9 cellular contexts compared by ENCODE assay signal in the genomic region with DNA sequence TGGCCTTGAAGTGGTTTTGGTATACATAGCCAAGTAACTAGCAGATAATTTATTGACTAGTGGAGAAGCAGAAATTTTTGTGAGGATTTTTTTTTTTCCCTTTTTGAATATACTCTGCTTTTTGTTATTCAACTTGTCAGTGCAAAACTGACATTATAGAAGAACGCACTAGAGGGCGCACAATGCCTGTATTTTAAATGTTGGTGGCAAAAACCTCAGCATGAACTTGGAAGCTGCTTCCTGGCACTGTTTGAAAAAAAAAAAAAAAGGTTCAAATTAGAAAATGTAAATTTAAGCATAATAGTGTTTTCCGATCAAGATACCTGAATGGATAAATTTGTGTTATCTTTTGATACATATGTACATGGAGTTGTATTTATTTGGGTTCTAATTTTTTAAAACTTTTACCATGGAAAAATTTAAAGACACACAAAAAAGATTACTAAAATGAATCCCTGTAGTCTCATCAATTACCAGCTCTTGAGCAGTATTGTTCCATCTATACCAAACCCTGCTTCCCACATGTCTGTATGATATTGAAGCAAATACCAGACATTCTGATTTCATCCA. TPM values are rescaled to one million over a fixed set of nuclear protein-coding genes. Genes with fewer than 3 reads are reported as not detected.
DNase-seq lines count a peak whose midpoint lies in the region; ATAC-seq and TF ChIP-seq lines count a peak whose summit lies in the region.
"Had no signal": no experiment of that assay in that cellular context is flagged by ENCODE, and none has a peak within 500 bp of the region (broad histone marks: within the 10 kb centered on the region; RNA-seq: fewer than 3 reads in every experiment).

No MANE protein-coding gene starts in this region.

- H3K4me3 Mint-ChIP-seq in nephron = no peak overlapping the region
- H3K4me3 Mint-ChIP-seq: dendritic cell treated with granulocyte-macrophage colony-stimulating factor and Interleukin-4, amounts not matched to agents 40 ng/mL and 50 ng/mL, for 4 days had no signal

- H3K27me3 Mint-ChIP-seq in nephron (ENCODE audit: low read depth) = no peaks in the 10 kb centered on the region
- H3K27me3 Mint-ChIP-seq: dendritic cell treated with granulocyte-macrophage colony-stimulating factor and Interleukin-4, amounts not matched to agents 40 ng/mL and 50 ng/mL, for 4 days had no signal

- peaks cover 9% of the 10 kb centered on the region for H3K4me1 Mint-ChIP-seq in nephron

- no peaks in the 10 kb centered on the region for H3K4me1 ChIP-seq in tibial artery

- H3K27ac Mint-ChIP-seq in nephron = peak overlapping the region in 1 of 3 experiments; percentile 3
- H3K27ac Mint-ChIP-seq: dendritic cell treated with granulocyte-macrophage colony-stimulating factor and Interleukin-4, amounts not matched to agents 40 ng/mL and 50 ng/mL, for 4 days had no signal

- H3K36me3 Mint-ChIP-seq in nephron (ENCODE audit: low read depth) = peaks cover 10% of the 10 kb centered on the region

- H3K9me3 ChIP-seq in tibial artery = no peaks in the 10 kb centered on the region

- intact Hi-C loops in tibial artery (cut with DNase I; ENCODE audit: low total_unique reads) = loop anchor here (2.0 to 10.0 kb wide), 2 partner anchors 228 to 540 kb away; partner anchors contain the start of gene LRIG1

- no peak overlapping the region for H3K27ac ChIP-seq in tibial artery

- ATAC-seq in HG02798 (IDR thresholded peaks at IDR 0.05; ENCODE audit: poor library complexity, unreplicated experiment) = peak; percentile 69
- ATAC-seq in esophagus mucosa = peak; percentile 49

- TF ChIP-seq CTCF in nephron (IDR thresholded peaks at IDR 0.05; ENCODE audit: unreplicated experiment in 3 of 3) (peak; percentile 72 to 81 (median 76)), tibial artery (IDR thresholded peaks at IDR 0.05) (peak; percentile 64 to 77)

- DNase-seq in DMS153 treated with DMSO at 0.1 percent for 48 hours (lab: John Stamatoyannopoulos, UW; ENCODE audit: unreplicated experiment) (peak; percentile 10), NOMO-1 treated with DMSO at 0.1 percent for 48 hours (lab: John Stamatoyannopoulos, UW; ENCODE audit: unreplicated experiment) (peak; percentile 54), tibial artery (peak in 1 of 2 donors; percentile 55), NK-92 (lab: John Stamatoyannopoulos, UW; ENCODE audit: unreplicated experiment) (no peak)
- DNase-seq in activated CD8-positive, alpha-beta memory T cell treated with anti-CD3 and anti-CD28 coated beads, Interleukin-2, amount 50 U/mL, for 4 hours = peak; percentile 50

- H3K4me3 ChIP-seq in tibial artery = no peak overlapping the region

- no peaks in the 10 kb centered on the region for H3K27me3 ChIP-seq in tibial artery

- H3K9me3 Mint-ChIP-seq in nephron = peaks cover 3% of the 10 kb centered on the region
- H3K9me3 Mint-ChIP-seq: dendritic cell treated with granulocyte-macrophage colony-stimulating factor and Interleukin-4, amounts not matched to agents 40 ng/mL and 50 ng/mL, for 4 days had no signal

- no peaks in the 10 kb centered on the region for H3K36me3 ChIP-seq in tibial artery

RNA-seq across cellular contexts. Expression of gene SLC25A26, which starts 56.0 kb away (rescaled TPM):
- total RNA-seq in esophagus mucosa = 14.4 TPM
